ENCODE assay signal across 8 cellular contexts in the genomic region with DNA sequence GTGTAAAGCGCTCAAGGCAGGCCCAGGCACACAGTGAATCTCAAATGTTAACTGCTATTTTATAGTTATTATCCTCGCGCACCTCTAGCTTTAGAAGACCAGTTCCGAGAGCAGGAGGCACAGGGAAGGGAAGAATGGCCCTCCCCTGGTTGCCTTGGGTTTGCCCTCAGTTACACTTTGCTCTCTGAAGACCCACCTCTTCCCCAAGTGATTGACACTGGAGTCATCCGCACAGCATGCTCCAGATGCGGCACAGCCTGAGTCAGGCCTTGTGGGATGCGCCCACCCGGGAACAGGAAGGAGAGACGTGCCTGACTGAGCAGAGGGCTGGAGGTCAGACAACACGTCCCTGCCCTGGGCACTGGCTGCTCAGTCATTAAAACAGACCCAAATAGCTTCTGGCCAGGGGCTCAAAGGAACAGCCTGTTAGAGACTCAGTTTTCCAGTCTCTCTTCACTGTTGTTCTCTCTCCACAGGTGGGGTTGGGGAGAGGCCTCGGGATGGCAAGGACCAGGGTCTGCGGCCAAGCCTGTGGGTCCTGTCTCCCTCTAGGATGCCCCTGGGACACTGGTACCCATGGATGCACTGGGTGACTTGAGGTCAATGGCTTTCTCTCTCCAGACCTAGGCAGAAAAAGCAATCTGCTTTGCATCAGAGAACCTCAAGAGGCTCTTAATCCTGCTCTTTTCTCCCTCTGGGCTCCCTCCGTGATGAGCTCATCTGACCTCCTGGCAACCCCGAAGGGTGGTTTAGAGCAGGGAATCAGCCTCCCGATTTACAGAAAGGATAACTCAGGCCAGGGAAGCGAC. TPM values are rescaled to one million over a fixed set of nuclear protein-coding genes. Genes with fewer than 3 reads are reported as not detected.
DNase-seq lines count a peak whose midpoint lies in the region; ATAC-seq and TF ChIP-seq lines count a peak whose summit lies in the region.

No MANE protein-coding gene starts in this region.

- ATAC-seq in activated naive CD4-positive, alpha-beta T cell treated with anti-CD3 and anti-CD28 coated beads, Interleukin-2, amount 50 U/mL, for 72 hours, result no peak
- ATAC-seq in HG03565 (IDR thresholded peaks at IDR 0.05; ENCODE audit: unreplicated experiment), result no peak

- peak overlapping the region; percentile 82 for H3K4me3 ChIP-seq in NB4 (ENCODE audit: low read depth, low read length)
- H3K4me3 ChIP-seq in WERI-Rb-1 (ENCODE audit: low read depth, low read length), result no peak overlapping the region
- H3K4me3 ChIP-seq in iPS-15b (ENCODE audit: low read depth, low read length), result peak overlapping the region; percentile 53
- H3K4me3 ChIP-seq in transverse colon, result peak overlapping the region in 1 of 4 donors; percentile 1

- H3K27ac Mint-ChIP-seq in activated naive CD4-positive, alpha-beta T cell treated with anti-CD3 and anti-CD28 coated beads, Interleukin-2, amount 50 U/mL, for 72 hours, result no peak overlapping the region

- 65% methylated on average over 16 of the region's 16 CpGs; no CpG with 5 or more reads in 1 of the 2 donors for WGBS in transverse colon (ENCODE audit: low coverage in 1 of 2), 2 donors

- H3K9me3 ChIP-seq in WERI-Rb-1 (ENCODE audit: severe bottlenecking), result no peaks in the 10 kb centered on the region
- no peaks in the 10 kb centered on the region for H3K9me3 ChIP-seq in iPS-15b (ENCODE audit: control insufficient read depth, insufficient read depth, low read length)
- no peaks in the 10 kb centered on the region for H3K9me3 ChIP-seq in transverse colon

- H3K36me3 ChIP-seq in WERI-Rb-1, result no peaks in the 10 kb centered on the region
- no peaks in the 10 kb centered on the region for H3K36me3 ChIP-seq in iPS-15b (ENCODE audit: control insufficient read depth, insufficient read depth, low read length)
- no peaks in the 10 kb centered on the region for H3K36me3 ChIP-seq in transverse colon

- intact Hi-C loops in transverse colon (cut with DNase I; ENCODE audit: low total_unique reads), result no loop called here

- no peaks in the 10 kb centered on the region for H3K36me3 Mint-ChIP-seq in activated naive CD4-positive, alpha-beta T cell treated with anti-CD3 and anti-CD28 coated beads, Interleukin-2, amount 50 U/mL, for 72 hours

- H3K27me3 ChIP-seq in WERI-Rb-1 (ENCODE audit: insufficient read depth, low read depth, severe bottlenecking) (no peaks in the 10 kb centered on the region), iPS-15b (ENCODE audit: control insufficient read depth, insufficient read depth, low read length) (no peaks in the 10 kb centered on the region), transverse colon (no peaks in the 10 kb centered on the region)

- TF ChIP-seq POLR2A in NB4 (IDR thresholded peaks at IDR 0.05; ENCODE audit: extremely low read depth, insufficient read length), result peak; percentile 63
- TF ChIP-seq POLR2A in transverse colon (IDR thresholded peaks at IDR 0.05), result no peak

- peaks cover 17% of the 10 kb centered on the region for H3K4me1 ChIP-seq in iPS-15b (ENCODE audit: control insufficient read depth, insufficient read depth, low read length)
- H3K4me1 ChIP-seq in transverse colon, result peaks cover 27 to 75% (median 58%) of the 10 kb centered on the region in 4 donors

- DNase-seq in Caki2 (ENCODE audit: low read depth), result peak; percentile 98
- peak; percentile 95 for DNase-seq in NB4 (ENCODE audit: low read depth)
- DNase-seq in WERI-Rb-1, result peak; percentile 89
- DNase-seq in transverse colon, result no peak
- no peak for DNase-seq in activated naive CD4-positive, alpha-beta T cell treated with anti-CD3 and anti-CD28 coated beads, Interleukin-2, amount 50 U/mL, for 72 hours (ENCODE audit: low spot score in 2 of 2)
- DNase-seq in activated gamma-delta T cell treated with Interleukin-2 at 50 U/mL for 16 hours, result no peak

- H3K27ac ChIP-seq in WERI-Rb-1, result no peak overlapping the region
- H3K27ac ChIP-seq in transverse colon, result peak overlapping the region; percentile 87 to 92 (median 90)

- TF ChIP-seq CTCF in NB4 (IDR thresholded peaks at IDR 0.05; ENCODE audit: low read depth, low read length), result no peak
- no peak for TF ChIP-seq CTCF in WERI-Rb-1 (IDR thresholded peaks at IDR 0.05; ENCODE audit: low read depth, low read length)
- no peak for TF ChIP-seq CTCF in transverse colon (IDR thresholded peaks at IDR 0.05)

- in situ Hi-C loops in Caki2 (cut with HindIII; ENCODE audit: low pct_unique_long_range_greater_than_20kb, low sequenced_read_pairs) (no loop called here), transverse colon (cut with MboI; ENCODE audit: low pct_ligation_motif_present in 1 of 4, low pct_unique_long_range_greater_than_20kb in 1 of 4, low sequenced_read_pairs in 3 of 4) (no loop called here)

- TF ChIP-seq EP300 in transverse colon (IDR thresholded peaks at IDR 0.05; ENCODE audit: low read depth), result no peak

- peak overlapping the region; percentile 60 for H3K9ac ChIP-seq in iPS-15b (ENCODE audit: low read depth, low read length)

- H3K9me3 Mint-ChIP-seq in activated naive CD4-positive, alpha-beta T cell treated with anti-CD3 and anti-CD28 coated beads, Interleukin-2, amount 50 U/mL, for 72 hours, result no peaks in the 10 kb centered on the region

RNA-seq across cellular contexts. Expression of gene MLXIP, which starts 13.6 kb away (rescaled TPM):
- total RNA-seq in Caki2 (2014; rRNA removed; shearing (Covaris generic); ENCODE audit: low replicate concordance), result 5.0 and 7.0 TPM in 2 replicates
- total RNA-seq in transverse colon, result 100 to 1,000 TPM in 3 of 4 donors, 10 to 100 TPM in 1; 99.5 to 302 (median 151) TPM
- 10 to 100 TPM; 34.9 to 36.0 TPM for total RNA-seq in activated naive CD4-positive, alpha-beta T cell treated with anti-CD3 and anti-CD28 coated beads, Interleukin-2, amount 50 U/mL, for 72 hours

RNA-seq across cellular contexts. Expression of gene BCL7A, which starts 43.3 kb away (rescaled TPM):
- 23.8 and 28.8 TPM in 2 replicates for total RNA-seq in Caki2 (2014; rRNA removed; shearing (Covaris generic); ENCODE audit: low replicate concordance)
- 1 to 10 TPM in 3 of 4 donors, under 1 TPM in 1; 0.75 to 6.8 (median 6.3) TPM for total RNA-seq in transverse colon
- total RNA-seq in activated naive CD4-positive, alpha-beta T cell treated with anti-CD3 and anti-CD28 coated beads, Interleukin-2, amount 50 U/mL, for 72 hours, result 1 to 10 TPM; 3.3 to 5.8 TPM

Comparison
In these comparisons a context has a peak if more than half of its experiments do, and no peak if none do; other contexts are left out.
1. DNase-seq: peak in Caki2 (single experiment), NB4 (single experiment) and WERI-Rb-1 (single experiment); none in transverse colon (single experiment), activated naive CD4-positive, alpha-beta T cell treated with anti-CD3 and anti-CD28 coated beads, Interleukin-2, amount 50 U/mL, for 72 hours (0 of 2) and activated gamma-delta T cell treated with Interleukin-2 at 50 U/mL for 16 hours (single experiment).